ENCODE assay signal across 23 cellular contexts in the genomic region with DNA sequence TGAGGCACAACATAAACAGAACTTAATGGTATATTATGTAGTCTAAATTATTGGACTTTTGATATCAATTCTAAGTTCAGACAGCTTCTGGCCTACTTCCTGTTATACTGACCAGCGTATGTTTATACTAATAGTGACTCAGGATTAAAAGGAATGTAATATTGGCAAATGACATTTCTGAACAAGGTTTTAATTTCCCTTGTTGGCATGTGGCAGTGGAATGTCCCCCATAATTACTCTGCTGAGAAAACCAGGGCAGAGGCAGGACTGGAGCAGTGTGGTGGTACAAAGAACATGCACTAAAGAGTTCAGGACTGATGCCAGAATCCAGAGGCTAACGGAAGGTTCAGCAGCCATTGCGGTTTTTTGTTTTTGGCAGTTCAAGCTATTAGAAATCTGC.
DNase-seq lines count a peak whose midpoint lies in the region; ATAC-seq, FAIRE-seq and TF ChIP-seq lines count a peak whose summit lies in the region.
"Had no signal": no experiment of that assay in that cellular context is flagged by ENCODE, and none has a peak within 500 bp of the region (broad histone marks: within the 10 kb centered on the region; RNA-seq: fewer than 3 reads in every experiment).

No MANE protein-coding gene starts in this region.

- no peak overlapping the region for H2AK5ac ChIP-seq in trophoblast cell (ENCODE audit: low read length)

- CTCF ChIA-PET in endothelial cell of umbilical vein (lab: Charles Lee): interaction anchor here (1.0 to 1.6 kb wide), 5 partner anchors 9 to 152 kb away, joined by 3 to 6 read pairs (median 3); no protein-coding TSS in a partner anchor

- peak overlapping the region; percentile 51 for H3K27ac ChIP-seq in SJSA1
- H3K27ac ChIP-seq in endothelial cell of umbilical vein (ENCODE audit: insufficient read depth, low read depth, low read length): peak overlapping the region; percentile 79
- no peak overlapping the region for H3K27ac ChIP-seq in trophoblast cell (ENCODE audit: low read depth, low read length)
- H3K27ac ChIP-seq: C4-2B, neutrophil, vagina, VCaP had no signal

- POLR2A ChIA-PET in endothelial cell of umbilical vein (lab: Charles Lee): no interaction called here

- H3K79me2 ChIP-seq in endothelial cell of umbilical vein (ENCODE audit: control insufficient read depth, insufficient read depth, low read length): no peaks in the 10 kb centered on the region
- no peaks in the 10 kb centered on the region for H3K79me2 ChIP-seq in trophoblast cell (ENCODE audit: control insufficient read depth, insufficient read depth, low read length, poor library complexity)

- no peak overlapping the region for H3K14ac ChIP-seq in trophoblast cell (ENCODE audit: low read length)

- ATAC-seq in HG03342 (IDR thresholded peaks at IDR 0.05; ENCODE audit: unreplicated experiment): no peak
- ATAC-seq: activated T-helper 17 cell treated with anti-CD3 and anti-CD28 coated beads, Interleukin-2, amount 50 U/mL, for 72 hours had no signal

- no peaks in the 10 kb centered on the region for H3K36me3 Mint-ChIP-seq in glutamatergic neuron (ENCODE audit: unreplicated experiment)
- H3K36me3 Mint-ChIP-seq: brain, immature natural killer cell, mesothelial cell of epicardium had no signal

- BruUV-seq in endothelial cell of umbilical vein (replicated peaks; lab: Mats Ljungman, UMichigan): no TSS peak

- H3K4me3 ChIP-seq in SJSA1 (no peak overlapping the region), endothelial cell of umbilical vein (replicated peaks in 1 of 3; ENCODE audit: insufficient read depth in 1 of 3, low read depth in 1 of 3, low read length in 3 of 3) (no peak overlapping the region), trophoblast cell (ENCODE audit: low read depth, low read length) (no peak overlapping the region)
- H3K4me3 ChIP-seq: smooth muscle cell, vagina had no signal

- H3K79me1 ChIP-seq in trophoblast cell (ENCODE audit: low read length): no peaks in the 10 kb centered on the region

- no peak for TF ChIP-seq POLR2A in endothelial cell of umbilical vein (IDR thresholded peaks at IDR 0.05; ENCODE audit: low read depth, low read length)

- H4K20me1 ChIP-seq in endothelial cell of umbilical vein (replicated peaks; ENCODE audit: control insufficient read depth, extremely low read depth, insufficient read depth, low read length): no peaks in the 10 kb centered on the region

- dilution Hi-C loops in endothelial cell of umbilical vein (cut with MboI; ENCODE audit: extremely low pct_ligation_motif_present, low sequenced_read_pairs): no loop called here

- no peak overlapping the region for H2BK5ac ChIP-seq in trophoblast cell (ENCODE audit: low read depth, low read length, poor library complexity)

- peak; percentile 90 for DNase-seq in EH (ENCODE audit: low read depth)
- DNase-seq in SJSA1 (ENCODE audit: low read depth in 1 of 2, low spot score in 2 of 2): peak; percentile 58 to 73
- peak; percentile 84 for DNase-seq in endothelial cell of umbilical vein (ENCODE audit: low read depth, low spot score)
- DNase-seq in renal cortical epithelial cell (ENCODE audit: low read depth): peak; percentile 92
- DNase-seq in glutamatergic neuron: no peak
- DNase-seq in trophoblast cell: no peak
- DNase-seq in NCI-H2081 treated with DMSO at 0.1 percent for 48 hours (lab: John Stamatoyannopoulos, UW): no peak
- DNase-seq: activated CD8-positive, alpha-beta memory T cell treated with anti-CD3 and anti-CD28 coated beads for 24 hours; effector memory CD4-positive, alpha-beta T cell; immature natural killer cell; Karpas-422; NCI-H1436 treated with DMSO at 0.1 percent for 48 hours; stimulated activated naive CD4-positive, alpha-beta T cell had no signal

- H3K27me3 ChIP-seq in SJSA1 (replicated peaks): no peaks in the 10 kb centered on the region
- H3K27me3 ChIP-seq in endothelial cell of umbilical vein (ENCODE audit: control insufficient read depth in 2 of 2, insufficient read depth in 2 of 2, low read length in 2 of 2): no peaks in the 10 kb centered on the region
- H3K27me3 ChIP-seq in trophoblast cell (ENCODE audit: insufficient read depth, low read length): no peaks in the 10 kb centered on the region
- H3K27me3 ChIP-seq: neutrophil, vagina had no signal

- H3K23ac ChIP-seq in trophoblast cell (ENCODE audit: low read length): no peak overlapping the region

- H3K27ac Mint-ChIP-seq in glutamatergic neuron (ENCODE audit: unreplicated experiment): no peak overlapping the region
- H3K27ac Mint-ChIP-seq: activated T-helper 17 cell treated with anti-CD3 and anti-CD28 coated beads, Interleukin-2, amount 50 U/mL, for 72 hours; brain; immature natural killer cell; mesothelial cell of epicardium had no signal

- H3K4me1 Mint-ChIP-seq in glutamatergic neuron (ENCODE audit: low read depth, unreplicated experiment): peaks cover 29% of the 10 kb centered on the region
- H3K4me1 Mint-ChIP-seq: activated T-helper 17 cell treated with anti-CD3 and anti-CD28 coated beads, Interleukin-2, amount 50 U/mL, for 72 hours; immature natural killer cell; mesothelial cell of epicardium had no signal

- H3K9ac ChIP-seq in endothelial cell of umbilical vein (replicated peaks; ENCODE audit: extremely low read depth, insufficient read depth, low read length) (peak overlapping the region; percentile 51), trophoblast cell (ENCODE audit: low read length) (no peak overlapping the region)

- H3K4me2 ChIP-seq in endothelial cell of umbilical vein (ENCODE audit: insufficient read depth, low read length) (peak overlapping the region; percentile 59), trophoblast cell (ENCODE audit: low read length) (no peak overlapping the region)
- H3K4me2 ChIP-seq: smooth muscle cell had no signal

- H2BK12ac ChIP-seq in trophoblast cell (ENCODE audit: low read length): no peak overlapping the region

- no peak overlapping the region for H2BK120ac ChIP-seq in trophoblast cell (ENCODE audit: insufficient read depth, low read length, poor library complexity)

- WGBS in trophoblast cell (ENCODE audit: extremely low coverage, insufficient coverage, insufficient read length): no CpG with 5 or more reads among the region's 3 CpGs

- H3K9me3 ChIP-seq in SJSA1 (replicated peaks) (no peaks in the 10 kb centered on the region), endothelial cell of umbilical vein (replicated peaks; ENCODE audit: control insufficient read depth, insufficient read depth, low read length) (no peaks in the 10 kb centered on the region), trophoblast cell (ENCODE audit: insufficient read depth, low read depth, low read length) (peaks cover 2% of the 10 kb centered on the region)
- H3K9me3 ChIP-seq: neutrophil, vagina had no signal

- H4K91ac ChIP-seq in trophoblast cell (ENCODE audit: low read depth, low read length): no peak overlapping the region

- no peak overlapping the region for H3K4ac ChIP-seq in trophoblast cell (ENCODE audit: low read depth, low read length)

- no peak overlapping the region for H4K8ac ChIP-seq in trophoblast cell (ENCODE audit: low read depth, low read length)

- H3K27me3 Mint-ChIP-seq in glutamatergic neuron (ENCODE audit: unreplicated experiment): no peaks in the 10 kb centered on the region
- H3K27me3 Mint-ChIP-seq: brain had no signal

- H3K4me3 Mint-ChIP-seq in glutamatergic neuron (ENCODE audit: unreplicated experiment): no peak overlapping the region
- H3K4me3 Mint-ChIP-seq: activated T-helper 17 cell treated with anti-CD3 and anti-CD28 coated beads, Interleukin-2, amount 50 U/mL, for 72 hours; brain; immature natural killer cell; mesothelial cell of epicardium had no signal

- H3K4me1 ChIP-seq in SJSA1 (replicated peaks) (peaks cover 41% of the 10 kb centered on the region), endothelial cell of umbilical vein (ENCODE audit: control insufficient read depth, extremely low read depth, insufficient read depth, low read length) (peaks cover 53% of the 10 kb centered on the region), trophoblast cell (ENCODE audit: control insufficient read depth in 1 of 2, insufficient read depth in 2 of 2, low read length in 2 of 2) (no peaks in the 10 kb centered on the region)
- H3K4me1 ChIP-seq: vagina had no signal

- no peaks in the 10 kb centered on the region for H3K9me1 ChIP-seq in endothelial cell of umbilical vein (replicated peaks; ENCODE audit: control insufficient read depth, extremely low read depth, insufficient read depth, low read length)

- no peaks in the 10 kb centered on the region for H3K9me3 Mint-ChIP-seq in glutamatergic neuron (ENCODE audit: unreplicated experiment)
- H3K9me3 Mint-ChIP-seq: activated T-helper 17 cell treated with anti-CD3 and anti-CD28 coated beads, Interleukin-2, amount 50 U/mL, for 72 hours; brain; immature natural killer cell; mesothelial cell of epicardium had no signal

- intact Hi-C loops in endothelial cell of umbilical vein (cut with micrococcal nuclease): loop anchor here (1.0 to 10.0 kb wide), 7 partner anchors 93 to 784 kb away; a partner anchor contains a TSS

- H2AFZ ChIP-seq in endothelial cell of umbilical vein (ENCODE audit: low read depth, low read length): peak overlapping the region; percentile 44
- H2AFZ ChIP-seq in trophoblast cell (ENCODE audit: insufficient read depth, low read length, poor library complexity): no peak overlapping the region

- H3K36me3 ChIP-seq in SJSA1 (no peaks in the 10 kb centered on the region), endothelial cell of umbilical vein (ENCODE audit: control insufficient read depth in 2 of 2, extremely low read depth in 1 of 2, insufficient read depth in 2 of 2, low read length in 2 of 2) (no peaks in the 10 kb centered on the region), trophoblast cell (ENCODE audit: control insufficient read depth in 1 of 2, insufficient read depth in 2 of 2, low read length in 2 of 2) (no peaks in the 10 kb centered on the region)
- H3K36me3 ChIP-seq: neutrophil, vagina had no signal

- no peak overlapping the region for H3K18ac ChIP-seq in trophoblast cell (ENCODE audit: low read length)

- H4K12ac ChIP-seq in trophoblast cell (ENCODE audit: low read depth, low read length): no peak overlapping the region

- TF ChIP-seq CTCF in endothelial cell of umbilical vein (IDR thresholded peaks at IDR 0.05; ENCODE audit: extremely low read depth in 1 of 2, insufficient read depth in 1 of 2, low read depth in 1 of 2, low read length in 2 of 2) (no peak), glutamatergic neuron (IDR thresholded peaks at IDR 0.05; ENCODE audit: partially characterized antibody, unreplicated experiment) (no peak)

- FAIRE-seq in endothelial cell of umbilical vein (lab: Jason Lieb, UNC): peak; percentile 81
- FAIRE-seq: GM12892 had no signal

TF ChIP-seq in endothelial cell of umbilical vein, 7 proteins besides CTCF, POLR2A, EP300 and RAD21 (continues in another document):
- TF ChIP-seq GATA2 (IDR thresholded peaks at IDR 0.05; ENCODE audit: insufficient read depth, insufficient read length, low read depth, low read length) (peak; percentile 24), FOS (IDR thresholded peaks at IDR 0.05; ENCODE audit: borderline replicate concordance, insufficient read depth, low read length) (peak; percentile 65), MYC (IDR thresholded peaks at IDR 0.05; ENCODE audit: low read depth, low read length) (no peak)
- TF ChIP-seq, protein P1, sequence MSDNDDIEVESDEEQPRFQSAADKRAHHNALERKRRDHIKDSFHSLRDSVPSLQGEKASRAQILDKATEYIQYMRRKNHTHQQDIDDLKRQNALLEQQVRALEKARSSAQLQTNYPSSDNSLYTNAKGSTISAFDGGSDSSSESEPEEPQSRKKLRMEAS (IDR thresholded peaks at IDR 0.05; ENCODE audit: insufficient read depth, insufficient read length): no peak

Comparison
In these comparisons a context has a peak if more than half of its experiments do, and no peak if none do; other contexts are left out.
1. DNase-seq: peak in EH (single experiment), SJSA1 (2 of 2), endothelial cell of umbilical vein (single experiment) and renal cortical epithelial cell (single experiment); none in glutamatergic neuron (single experiment), trophoblast cell (0 of 2) and NCI-H2081 treated with DMSO at 0.1 percent for 48 hours (single experiment).